In the genomic region with DNA sequence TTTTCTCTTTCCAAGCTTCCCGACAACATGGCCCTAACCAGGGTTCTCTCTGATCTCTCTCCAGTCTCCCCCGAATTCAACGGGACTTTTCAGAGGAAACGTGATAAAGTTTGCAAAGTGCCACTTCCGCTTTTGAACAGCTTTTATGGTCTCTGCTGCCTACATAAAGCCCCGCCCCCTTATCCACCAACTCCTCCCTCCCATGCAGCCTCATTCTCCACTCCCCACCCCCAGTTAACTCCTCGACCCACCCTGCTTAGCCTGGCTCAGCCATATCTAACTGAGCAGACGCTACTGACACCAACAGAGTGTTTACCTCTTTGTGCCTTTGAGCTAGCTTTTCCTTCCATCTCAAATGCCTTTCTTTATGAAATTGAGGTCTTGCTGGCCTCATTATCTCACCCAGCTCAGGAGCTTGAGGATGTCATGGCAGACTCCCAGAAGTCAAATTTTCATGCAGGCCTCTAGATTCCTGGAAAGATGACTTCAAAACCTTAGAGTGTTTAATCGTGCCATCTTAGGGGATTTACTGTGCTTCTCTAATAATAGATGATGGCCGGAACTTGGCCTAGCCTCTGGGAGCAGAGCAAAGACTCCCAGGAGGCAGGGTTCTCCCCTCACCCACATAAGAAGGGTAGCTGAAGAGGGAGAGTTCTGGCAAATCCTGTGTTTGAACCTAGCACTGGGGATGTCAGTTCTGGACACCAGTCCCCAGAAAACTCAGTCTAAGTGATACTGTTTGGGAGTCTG, we compare ENCODE assay signal across 8 cellular contexts.
A peak's percentile ranks its signal among the peaks of the same experiment; 100 is the strongest.
DNase-seq lines count a peak whose midpoint lies in the region; ATAC-seq and TF ChIP-seq lines count a peak whose summit lies in the region.

No MANE protein-coding gene starts in this region.

- no peaks in the 10 kb centered on the region for H3K36me3 Mint-ChIP-seq in activated CD4-positive, alpha-beta T cell treated with anti-CD3 and anti-CD28 coated beads, Interleukin-2, amount 10 ng/mL, durations not matched to agents 24 days and 14 days (ENCODE audit: low read depth)
- H3K36me3 Mint-ChIP-seq in immature natural killer cell (no peaks in the 10 kb centered on the region), Caco-2 (ENCODE audit: insufficient read depth, unreplicated experiment) (no peaks in the 10 kb centered on the region), osteocyte (ENCODE audit: unreplicated experiment) (no peaks in the 10 kb centered on the region)

- BruUV-seq in Caco-2 (replicated peaks; lab: Mats Ljungman, UMichigan): no TSS peak

- H3K4me3 ChIP-seq in Caco-2 (ENCODE audit: low read depth, low read length): no peak overlapping the region

- no peaks in the 10 kb centered on the region for H3K27me3 Mint-ChIP-seq in activated CD4-positive, alpha-beta T cell treated with anti-CD3 and anti-CD28 coated beads, Interleukin-2, amount 10 ng/mL, durations not matched to agents 24 days and 14 days
- peaks cover 0 to 7% (median 2%) of the 10 kb centered on the region in 3 donors for H3K27me3 Mint-ChIP-seq in immature natural killer cell (ENCODE audit: low read depth in 3 of 3)
- no peaks in the 10 kb centered on the region for H3K27me3 Mint-ChIP-seq in Caco-2 (ENCODE audit: insufficient read depth, unreplicated experiment)
- peaks cover 3% of the 10 kb centered on the region for H3K27me3 Mint-ChIP-seq in osteocyte (ENCODE audit: unreplicated experiment)

- peaks cover 37% of the 10 kb centered on the region for H3K4me1 Mint-ChIP-seq in activated CD4-positive, alpha-beta T cell treated with anti-CD3 and anti-CD28 coated beads, Interleukin-2, amount 10 ng/mL, durations not matched to agents 24 days and 14 days
- H3K4me1 Mint-ChIP-seq in immature natural killer cell: peaks cover 13 to 14% of the 10 kb centered on the region in 2 donors
- no peaks in the 10 kb centered on the region for H3K4me1 Mint-ChIP-seq in Caco-2 (ENCODE audit: low read depth, unreplicated experiment)
- no peaks in the 10 kb centered on the region for H3K4me1 Mint-ChIP-seq in osteocyte (ENCODE audit: unreplicated experiment)

- intact Hi-C loops in activated CD4-positive, alpha-beta T cell treated with anti-CD3 and anti-CD28 coated beads, Interleukin-2, amount 10 ng/mL, durations not matched to agents 24 days and 14 days (cut with micrococcal nuclease): loop anchor here (2.0 kb wide), 1 partner anchor 17 kb away; no protein-coding TSS in a partner anchor
- intact Hi-C loops in Caco-2 (cut with micrococcal nuclease; ENCODE audit: unreplicated experiment): no loop called here

- TF ChIP-seq CTCF in Caco-2 (IDR thresholded peaks at IDR 0.05; ENCODE audit: insufficient read depth in 1 of 2, low read depth in 1 of 2, low read length in 1 of 2, severe bottlenecking in 1 of 2, unreplicated experiment in 1 of 2) (no peak), osteocyte (IDR thresholded peaks at IDR 0.05) (no peak)

- no peaks in the 10 kb centered on the region for H3K4me1 ChIP-seq in Caco-2

- peak; percentile 82 for DNase-seq in activated CD4-positive, alpha-beta T cell treated with anti-CD3 and anti-CD28 coated beads, Interleukin-2, amount 10 ng/mL, durations not matched to agents 24 days and 14 days
- DNase-seq in immature natural killer cell (peak; percentile 32 to 40 (median 39)), NCI-H510A treated with DMSO at 0.1 percent for 48 hours (lab: John Stamatoyannopoulos, UW) (no peak), Caco-2 (no peak), osteocyte (ENCODE audit: extremely low spot score, unreplicated experiment) (no peak), NCI-H1436 treated with DMSO at 0.1 percent for 48 hours (lab: John Stamatoyannopoulos, UW) (no peak)

- ATAC-seq in GM18870 (IDR thresholded peaks at IDR 0.05; ENCODE audit: unreplicated experiment) (peak; percentile 59), HG03442 (IDR thresholded peaks at IDR 0.05; ENCODE audit: unreplicated experiment) (peak; percentile 40)

- CTCF ChIA-PET in Caco-2 (lab: Charles Lee): no interaction called here

- H3K4me3 Mint-ChIP-seq in activated CD4-positive, alpha-beta T cell treated with anti-CD3 and anti-CD28 coated beads, Interleukin-2, amount 10 ng/mL, durations not matched to agents 24 days and 14 days: peak overlapping the region; percentile 21
- H3K4me3 Mint-ChIP-seq in immature natural killer cell (peak overlapping the region; percentile 59 to 77 (median 69)), Caco-2 (ENCODE audit: unreplicated experiment) (no peak overlapping the region), osteocyte (ENCODE audit: unreplicated experiment) (no peak overlapping the region)

- no peaks in the 10 kb centered on the region for H3K27me3 ChIP-seq in Caco-2 (replicated peaks; ENCODE audit: control insufficient read depth, insufficient read depth, low read length)

- H3K27ac Mint-ChIP-seq in activated CD4-positive, alpha-beta T cell treated with anti-CD3 and anti-CD28 coated beads, Interleukin-2, amount 10 ng/mL, durations not matched to agents 24 days and 14 days: peak overlapping the region; percentile 54
- peak overlapping the region in 1 of 6 donors; percentile 4 for H3K27ac Mint-ChIP-seq in immature natural killer cell
- no peak overlapping the region for H3K27ac Mint-ChIP-seq in Caco-2 (ENCODE audit: unreplicated experiment)
- H3K27ac Mint-ChIP-seq in osteocyte (ENCODE audit: unreplicated experiment): no peak overlapping the region

- H3K9me3 Mint-ChIP-seq in activated CD4-positive, alpha-beta T cell treated with anti-CD3 and anti-CD28 coated beads, Interleukin-2, amount 10 ng/mL, durations not matched to agents 24 days and 14 days: peaks cover 4% of the 10 kb centered on the region
- no peaks in the 10 kb centered on the region for H3K9me3 Mint-ChIP-seq in immature natural killer cell
- H3K9me3 Mint-ChIP-seq in Caco-2 (ENCODE audit: unreplicated experiment): no peaks in the 10 kb centered on the region
- no peaks in the 10 kb centered on the region for H3K9me3 Mint-ChIP-seq in osteocyte (ENCODE audit: unreplicated experiment)

- no peaks in the 10 kb centered on the region for H3K9me3 ChIP-seq in Caco-2

- no peaks in the 10 kb centered on the region for H3K36me3 ChIP-seq in Caco-2 (ENCODE audit: control insufficient read depth, insufficient read depth, low read length)

- POLR2A ChIA-PET in Caco-2 (lab: Charles Lee): no interaction called here

Comparison
In these comparisons a context has a peak if more than half of its experiments do, and no peak if none do; other contexts are left out.
1. DNase-seq: peak in activated CD4-positive, alpha-beta T cell treated with anti-CD3 and anti-CD28 coated beads, Interleukin-2, amount 10 ng/mL, durations not matched to agents 24 days and 14 days (single experiment) and immature natural killer cell (3 of 3); none in NCI-H510A treated with DMSO at 0.1 percent for 48 hours (single experiment), Caco-2 (0 of 2), osteocyte (single experiment) and NCI-H1436 treated with DMSO at 0.1 percent for 48 hours (single experiment).
2. H3K4me3 Mint-ChIP-seq: peak in activated CD4-positive, alpha-beta T cell treated with anti-CD3 and anti-CD28 coated beads, Interleukin-2, amount 10 ng/mL, durations not matched to agents 24 days and 14 days (single experiment) and immature natural killer cell (5 of 5); none in Caco-2 (single experiment) and osteocyte (single experiment).